In the genomic region with DNA sequence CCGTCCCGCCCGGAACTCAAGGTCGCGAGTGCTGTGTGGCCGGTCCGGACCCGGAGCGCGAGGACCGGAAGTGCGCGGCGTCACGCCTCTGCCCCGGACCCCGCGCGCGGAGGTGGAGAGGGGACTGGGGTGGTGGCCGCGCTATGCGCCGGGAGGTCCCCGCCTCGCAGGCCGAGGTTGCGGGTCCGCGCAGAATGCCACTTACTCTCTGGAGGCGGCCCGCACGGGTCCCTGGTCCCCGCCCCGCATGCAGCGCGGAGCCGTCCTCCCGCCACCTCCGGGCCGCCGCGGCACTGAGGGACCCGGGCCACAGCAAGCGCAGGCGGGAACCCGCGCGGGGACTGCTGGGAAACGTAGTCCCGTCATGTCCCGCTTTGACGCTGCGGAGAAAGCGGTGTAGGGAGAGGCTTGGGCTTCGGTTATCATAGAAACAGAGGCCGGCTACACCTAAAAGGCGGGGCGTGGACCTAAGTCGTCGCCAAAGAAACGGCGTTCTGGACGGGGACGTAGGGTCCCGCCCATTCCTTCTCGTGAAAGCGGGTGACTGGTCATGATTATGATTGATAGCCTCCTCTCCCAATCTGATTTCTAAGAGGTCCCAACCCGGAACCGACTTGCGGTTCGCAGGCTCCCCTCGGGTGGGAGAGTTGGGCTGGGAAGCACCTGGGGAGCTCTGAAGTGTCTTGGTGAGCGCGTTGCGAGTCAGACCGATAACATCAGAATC, we compare ENCODE assay signal across 1 cellular context.
TF ChIP-seq lines count a peak whose summit lies in the region.

ZNF837 (minus strand) TSS at position 295 of the 724 bp plus-strand sequence. CDS start 11,698 bp downstream, outside the sequence.

TF ChIP-seq in H1, 55 proteins besides CTCF, POLR2A, EP300 and RAD21 (continued from another document):
- TF ChIP-seq BACH1 (IDR thresholded peaks at IDR 0.05; ENCODE audit: low read length) (peak; percentile 72), TCF12 (IDR thresholded peaks at IDR 0.05; ENCODE audit: low read depth, low read length) (peak; percentile 72; the same call in 1 of the 2 replicates), MAX (IDR thresholded peaks at IDR 0.05) (peak; percentile 86), SP1 (IDR thresholded peaks at IDR 0.05; ENCODE audit: low read depth, low read length) (peak; percentile 98), USF2 (IDR thresholded peaks at IDR 0.05; ENCODE audit: low read length) (peak; percentile 3; the same call in 1 of the 2 replicates), JUN (IDR thresholded peaks at IDR 0.05; ENCODE audit: low read depth, low read length) (no peak), TAF7 (optimal IDR thresholded peaks at IDR 0.05; ENCODE audit: borderline replicate concordance, low read depth, low read length) (no peak), HDAC2 (IDR thresholded peaks at IDR 0.05; ENCODE audit: borderline replicate concordance in 1 of 2, low read depth in 2 of 2, low read length in 2 of 2) (peak; percentile 8 to 86; a peak in 2 of 4 replicates), TBP (IDR thresholded peaks at IDR 0.05; ENCODE audit: low read depth, low read length) (peak; percentile 86), CREB1 (IDR thresholded peaks at IDR 0.05) (peak; percentile 83), SP2 (IDR thresholded peaks at IDR 0.05; ENCODE audit: low read length) (peak; percentile 81), PHF8 (conservative IDR thresholded peaks at IDR 0.05; ENCODE audit: low read depth, low read length) (peak; percentile 100), CEBPB (IDR thresholded peaks at IDR 0.05; ENCODE audit: low read depth, low read length) (no peak), EGR1 (IDR thresholded peaks at IDR 0.05; ENCODE audit: borderline replicate concordance, low read depth, low read length) (peak; percentile 67; the same call in 1 of the 2 replicates), SP4 (IDR thresholded peaks at IDR 0.05; ENCODE audit: low read length) (no peak), RFX5 (IDR thresholded peaks at IDR 0.05; ENCODE audit: borderline replicate concordance, low read depth, low read length) (no peak), RXRA (IDR thresholded peaks at IDR 0.05; ENCODE audit: insufficient read depth, low read depth, low read length) (no peak), ASH2L (IDR thresholded peaks at IDR 0.05; ENCODE audit: low read length) (peak; percentile 89), POLR2AphosphoS5 (IDR thresholded peaks at IDR 0.05; ENCODE audit: low read depth, low read length) (peak; percentile 85)
- TF ChIP-seq, protein P1, sequence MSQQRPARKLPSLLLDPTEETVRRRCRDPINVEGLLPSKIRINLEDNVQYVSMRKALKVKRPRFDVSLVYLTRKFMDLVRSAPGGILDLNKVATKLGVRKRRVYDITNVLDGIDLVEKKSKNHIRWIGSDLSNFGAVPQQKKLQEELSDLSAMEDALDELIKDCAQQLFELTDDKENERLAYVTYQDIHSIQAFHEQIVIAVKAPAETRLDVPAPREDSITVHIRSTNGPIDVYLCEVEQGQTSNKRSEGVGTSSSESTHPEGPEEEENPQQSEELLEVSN (IDR thresholded peaks at IDR 0.05): peak; percentile 85
